ENCODE assay signal across 23 cellular contexts in genomic region chr9:110526426-110526825, GRCh38. TPM values are rescaled to one million over a fixed set of nuclear protein-coding genes. Genes with fewer than 3 reads are reported as not detected.
A peak's percentile ranks its signal among the peaks of the same experiment; 100 is the strongest.
DNase-seq lines count a peak whose midpoint lies in the region; ATAC-seq, FAIRE-seq and TF ChIP-seq lines count a peak whose summit lies in the region.
"Had no signal": no experiment of that assay in that cellular context is flagged by ENCODE, and none has a peak within 500 bp of the region (broad histone marks: within the 10 kb centered on the region; RNA-seq: fewer than 3 reads in every experiment).

No MANE protein-coding gene starts in this region.

- CTCF ChIA-PET in A673 (lab: Charles Lee) = no interaction called here

- H3K9me2 ChIP-seq in GM23248 (ENCODE audit: insufficient read depth) = no peaks in the 10 kb centered on the region

- H3K4me1 ChIP-seq in A673 (ENCODE audit: insufficient read depth, low read length, poor library complexity, severe bottlenecking) (peaks cover 15% of the 10 kb centered on the region), GM23248 (ENCODE audit: insufficient read depth) (peaks cover 18% of the 10 kb centered on the region), adipocyte (ENCODE audit: control insufficient read depth, insufficient read depth, low read length) (peaks cover 31% of the 10 kb centered on the region), fibroblast of lung (ENCODE audit: control insufficient read depth, extremely low read depth, insufficient read depth, low read length) (no peaks in the 10 kb centered on the region)
- H3K4me1 ChIP-seq: right atrium auricular region had no signal

- ATAC-seq in GM21786 (IDR thresholded peaks at IDR 0.05; ENCODE audit: unreplicated experiment) = no peak
- no peak for ATAC-seq in HG02884 (IDR thresholded peaks at IDR 0.05; ENCODE audit: unreplicated experiment)
- ATAC-seq: activated naive CD4-positive, alpha-beta T cell treated with anti-CD3 and anti-CD28 coated beads, Interleukin-2, amount 50 U/mL, for 72 hours; naive thymus-derived CD8-positive, alpha-beta T cell; stimulated activated effector memory CD8-positive, alpha-beta T cell treated with anti-CD3 and anti-CD28 coated beads, Interleukin-12 subunit alpha, Interleukin-12 subunit beta, amount 100 ng/mL, for 72 hours had no signal

- TF ChIP-seq CTCF in A673 (conservative IDR thresholded peaks at IDR 0.05; ENCODE audit: low read depth, low read length) (no peak), fibroblast of lung (conservative IDR thresholded peaks at IDR 0.05 in 1 of 2, IDR thresholded peaks at IDR 0.05 in 1 of 2; ENCODE audit: low read depth in 1 of 2, low read length in 2 of 2) (no peak)

- WGBS in GM23248 (ENCODE audit: low coverage in 1 of 2, low lambda C conversion rate in 2 of 2, missing lambda C conversion rate in 2 of 2), 2 experiments = 0 to 7% methylated on average over 1 of the region's 1 CpG

- no peaks in the 10 kb centered on the region for H3K36me3 ChIP-seq in A673 (ENCODE audit: insufficient read depth, low read length, poor library complexity, severe bottlenecking)
- no peaks in the 10 kb centered on the region for H3K36me3 ChIP-seq in GM23248 (ENCODE audit: low read depth)
- peaks cover 36% of the 10 kb centered on the region for H3K36me3 ChIP-seq in adipocyte (ENCODE audit: control insufficient read depth, insufficient read depth, low read length, severe bottlenecking)
- no peaks in the 10 kb centered on the region for H3K36me3 ChIP-seq in fibroblast of lung (ENCODE audit: control insufficient read depth, insufficient read depth, low read length)
- H3K36me3 ChIP-seq: brain microvascular endothelial cell, right atrium auricular region had no signal

- H3K79me2 ChIP-seq in GM23248 (ENCODE audit: insufficient read depth) (0 out of 2 replicates have a peak, but pooled peaks cover 9% of the 10 kb centered on the region), fibroblast of lung (ENCODE audit: control insufficient read depth, insufficient read depth, low read length) (no peaks in the 10 kb centered on the region)

- H3K9ac ChIP-seq in GM23248 (no peak overlapping the region), adipocyte (ENCODE audit: low read length) (peak overlapping the region; percentile 8), fibroblast of lung (ENCODE audit: insufficient read depth, low read length) (no peak overlapping the region)

- intact Hi-C loops in A673 (cut with micrococcal nuclease; ENCODE audit: unreplicated experiment) = no loop called here

- H4K20me1 ChIP-seq in GM23248 (ENCODE audit: insufficient read depth) (no peaks in the 10 kb centered on the region; the same call in 1 of the 2 replicates), fibroblast of lung (ENCODE audit: control insufficient read depth, extremely low read depth, insufficient read depth, low read length) (no peaks in the 10 kb centered on the region)

- H3F3A ChIP-seq in GM23248 (ENCODE audit: insufficient read depth) = peaks cover 20% of the 10 kb centered on the region

- H2AFZ ChIP-seq in GM23248 (no peak overlapping the region), fibroblast of lung (ENCODE audit: low read length) (no peak overlapping the region)

- H3K27ac ChIP-seq in A673 (ENCODE audit: low read depth, low read length, poor library complexity, severe bottlenecking) (no peak overlapping the region), GM23248 (peak overlapping the region; percentile 25; the same call in 1 of the 2 replicates), fibroblast of lung (ENCODE audit: insufficient read depth, low read length) (no peak overlapping the region)
- H3K27ac ChIP-seq: brain microvascular endothelial cell, right atrium auricular region had no signal

- DNase-seq in A673 (ENCODE audit: low spot score) (peak; percentile 38), GM23248 (peak; percentile 81), adipocyte (ENCODE audit: low read depth) (peak; percentile 87), fibroblast of lung (ENCODE audit: low read depth in 2 of 2) (peak; percentile 75 to 96), NCI-H2171 (lab: John Stamatoyannopoulos, UW) (no peak), frontal cortex (ENCODE audit: low spot score in 2 of 2) (no peak)
- DNase-seq: brain microvascular endothelial cell; glutamatergic neuron; MM.1S; naive thymus-derived CD8-positive, alpha-beta T cell; NCI-H1436; NCI-H774; OCI-M1; SIG-M5; T-helper 1 cell had no signal

- H3K4me2 ChIP-seq in GM23248 (ENCODE audit: unreplicated experiment) (peak overlapping the region; percentile 2), fibroblast of lung (ENCODE audit: extremely low read depth, insufficient read depth, low read length) (no peak overlapping the region)

- H3K4me3 ChIP-seq in A673 (ENCODE audit: low read depth, low read length, poor library complexity, severe bottlenecking) (no peak overlapping the region), GM23248 (no peak overlapping the region), adipocyte (ENCODE audit: low read length) (peak overlapping the region; percentile 13), fibroblast of lung (replicated peaks in 1 of 4; ENCODE audit: control extremely low read depth in 1 of 4, insufficient read depth in 1 of 4, low read depth in 3 of 4, low read length in 4 of 4) (no peak overlapping the region)
- H3K4me3 ChIP-seq: right atrium auricular region had no signal

- no peaks in the 10 kb centered on the region for H3K27me3 ChIP-seq in A673 (replicated peaks; ENCODE audit: insufficient read depth, low read depth, low read length, poor library complexity)
- no peaks in the 10 kb centered on the region for H3K27me3 ChIP-seq in GM23248 (replicated peaks; ENCODE audit: insufficient read depth)
- no peaks in the 10 kb centered on the region for H3K27me3 ChIP-seq in adipocyte (replicated peaks; ENCODE audit: control insufficient read depth, insufficient read depth, low read length)
- no peaks in the 10 kb centered on the region for H3K27me3 ChIP-seq in fibroblast of lung (ENCODE audit: control insufficient read depth, insufficient read depth, low read length)
- H3K27me3 ChIP-seq: brain microvascular endothelial cell, right atrium auricular region had no signal

- FAIRE-seq in frontal cortex (lab: Jason Lieb, UNC) = no peak
- FAIRE-seq: GM12891 had no signal

- POLR2A ChIA-PET in A673 (lab: Charles Lee; ENCODE audit: low non-redundant PET) = no interaction called here

- in situ Hi-C loops in GM23248 (cut with MboI) = no loop called here

- H3K9me3 ChIP-seq in A673 (ENCODE audit: low read depth, low read length, poor library complexity, severe bottlenecking) = no peaks in the 10 kb centered on the region
- H3K9me3 ChIP-seq in GM23248 (ENCODE audit: low read depth) = no peaks in the 10 kb centered on the region
- H3K9me3 ChIP-seq in adipocyte (ENCODE audit: control insufficient read depth, low read length) = peaks cover 3% of the 10 kb centered on the region
- H3K9me3 ChIP-seq in fibroblast of lung (ENCODE audit: control insufficient read depth, insufficient read depth, low read depth, low read length) = no peaks in the 10 kb centered on the region

- no TSS peak for BruUV-seq in A673 (replicated peaks; lab: Mats Ljungman, UMichigan)

RNA-seq across cellular contexts. Expression of gene SVEP1, which starts 53.1 kb away (rescaled TPM):
- total RNA-seq in A673 (2021) = 0.45 and 0.46 TPM in 2 replicates
- total RNA-seq in GM23248 (2014; rRNA removed; shearing (Covaris generic)) = 47.3 and 50.5 TPM in 2 replicates
- 12.6 and 13.6 TPM in 2 replicates for polyA plus RNA-seq in GM23248 (2016; fragmentation: Nextera tagmentation; extraction: Ambion mirVana)
- total RNA-seq in fibroblast of lung = 76.3 and 96.9 TPM in 2 replicates
- 24.4 and 46.3 TPM in 2 replicates for polyA plus RNA-seq in fibroblast of lung
- polyA plus RNA-seq in fibroblast of lung (2012) = 20.7 and 55.9 TPM in 2 replicates
- polyA minus RNA-seq in fibroblast of lung (ENCODE audit: low replicate concordance) = 46.8 and 96.8 TPM in 2 replicates
- 8.6 TPM for total RNA-seq in frontal cortex
- total RNA-seq: A172; activated T-helper 1 cell treated with anti-CD3 and anti-CD28 coated beads, Interleukin-12 subunit alpha, Interleukin-12 subunit beta, Interleukin-2, Interleukin-4 antibody, amounts not matched to agents 30 ng/mL and 10 ng/mL and 1 ng/mL, durations not matched to agents 14 hours and 24 hours and 36 hours; naive thymus-derived CD8-positive, alpha-beta T cell had no signal
- polyA plus RNA-seq: naive thymus-derived CD8-positive, alpha-beta T cell had no signal

Comparison
In these comparisons a context has a peak if more than half of its experiments do, and no peak if none do; other contexts are left out.
1. DNase-seq: peak in A673 (single experiment), GM23248 (single experiment), adipocyte (single experiment) and fibroblast of lung (2 of 2); none in NCI-H2171 (single experiment) and frontal cortex (0 of 2).